Comparison of ENCODE assay signal across 24 cellular contexts in genomic region chr2:145410096-145410495, GRCh38.
DNase-seq lines count a peak whose midpoint lies in the region; ATAC-seq, FAIRE-seq and TF ChIP-seq lines count a peak whose summit lies in the region.
"Had no signal": no experiment of that assay in that cellular context is flagged by ENCODE, and none has a peak within 500 bp of the region (broad histone marks: within the 10 kb centered on the region; RNA-seq: fewer than 3 reads in every experiment).

No MANE protein-coding gene starts in this region.

- no peaks in the 10 kb centered on the region for H3K27me3 ChIP-seq in K562 (ENCODE audit: control insufficient read depth in 2 of 2, insufficient read depth in 2 of 2, low read length in 2 of 2)

- peak overlapping the region; percentile 13; the same call in 1 of the 2 replicates for H2AFZ ChIP-seq in K562 (ENCODE audit: low read depth, low read length)
- H2AFZ ChIP-seq: PC-9 had no signal

- no peaks in the 10 kb centered on the region for H3K36me3 Mint-ChIP-seq in activated T-helper 17 cell treated with anti-CD3 and anti-CD28 coated beads, Interleukin-2, amount 50 U/mL, for 72 hours (ENCODE audit: low read depth)
- H3K36me3 Mint-ChIP-seq: CD4-positive, alpha-beta memory T cell; T-cell had no signal

- CTCF ChIA-PET in K562 (lab: Yijun Ruan, JAX; ENCODE audit: low intra/inter-chr PET ratio): no interaction called here

- no peak overlapping the region for H3K4me3 Mint-ChIP-seq in activated T-helper 17 cell treated with anti-CD3 and anti-CD28 coated beads, Interleukin-2, amount 50 U/mL, for 72 hours
- H3K4me3 Mint-ChIP-seq: CD4-positive, alpha-beta memory T cell had no signal

- H3K79me2 ChIP-seq in K562 (ENCODE audit: control insufficient read depth, insufficient read depth, low read length): no peaks in the 10 kb centered on the region

- H3K27ac ChIP-seq in K562 (ENCODE audit: extremely low read depth, low read depth, low read length): no peak overlapping the region
- H3K27ac ChIP-seq: PC-9 had no signal

- in situ Hi-C loops in K562 (cut with MboI): no loop called here

- WGBS in K562 (ENCODE audit: insufficient coverage, low coverage, missing lambda C conversion rate): 70% methylated on average over 2 of the region's 2 CpGs

- H3K9me1 ChIP-seq in K562 (ENCODE audit: control insufficient read depth, insufficient read depth, low read length): no peaks in the 10 kb centered on the region

- H3K27ac Mint-ChIP-seq in activated T-helper 17 cell treated with anti-CD3 and anti-CD28 coated beads, Interleukin-2, amount 50 U/mL, for 72 hours: no peak overlapping the region
- H3K27ac Mint-ChIP-seq: B cell; CD4-positive, alpha-beta memory T cell; T-cell had no signal

- H3K4me3 ChIP-seq in K562: no peak overlapping the region
- H3K4me3 ChIP-seq: PC-9 had no signal

- no peaks in the 10 kb centered on the region for H3K9me3 Mint-ChIP-seq in activated T-helper 17 cell treated with anti-CD3 and anti-CD28 coated beads, Interleukin-2, amount 50 U/mL, for 72 hours

- H3K36me3 ChIP-seq in K562 (ENCODE audit: control insufficient read depth, insufficient read depth, low read length): no peaks in the 10 kb centered on the region

- no peaks in the 10 kb centered on the region for H4K20me1 ChIP-seq in K562 (replicated peaks; ENCODE audit: control insufficient read depth, insufficient read depth, low read length)

- peak; percentile 57 for DNase-seq in EH (ENCODE audit: low read depth)
- DNase-seq in NCI-H226: peak; percentile 46
- no peak for DNase-seq in K562 (ENCODE audit: extremely low read depth in 1 of 4, low spot score in 3 of 4)
- DNase-seq in renal cortical epithelial cell (ENCODE audit: low read depth): peak; percentile 4
- DNase-seq: Calu3; CD4-positive, alpha-beta memory T cell; DMS53; GOT3; Kasumi-1; NCI-H1105 treated with DMSO at 0.1 percent for 48 hours; NCI-H1930; NCI-H2171; NCI-H510A; NCI-H774; PC-9; SK-N-SH; T-cell had no signal

- TF ChIP-seq CTCF in K562 (IDR thresholded peaks at IDR 0.05 in 2 of 3, conservative IDR thresholded peaks at IDR 0.05 in 1 of 3; ENCODE audit: insufficient read depth in 2 of 3, low read depth in 1 of 3, low read length in 3 of 3): no peak

- peaks cover 5% of the 10 kb centered on the region for H3K27me3 Mint-ChIP-seq in activated T-helper 17 cell treated with anti-CD3 and anti-CD28 coated beads, Interleukin-2, amount 50 U/mL, for 72 hours

- no peaks in the 10 kb centered on the region for H3K4me1 Mint-ChIP-seq in activated T-helper 17 cell treated with anti-CD3 and anti-CD28 coated beads, Interleukin-2, amount 50 U/mL, for 72 hours

- no peak for TF ChIP-seq RAD21 in K562 (CRISPR knock-in tag; conservative IDR thresholded peaks at IDR 0.05 in 1 of 2, IDR thresholded peaks at IDR 0.05 in 1 of 2)

- no peaks in the 10 kb centered on the region; a peak in 2 of 5 replicates for H3K4me1 ChIP-seq in K562 (replicated peaks in 1 of 2; ENCODE audit: control insufficient read depth in 2 of 2, insufficient read depth in 2 of 2, low read length in 2 of 2)

- POLR2A ChIA-PET in K562 (lab: Yijun Ruan, JAX): interaction anchor here (0.6 to 1.2 kb wide), 2 partner anchors 14 to 38 kb away, joined by 3 to 4 read pairs; no protein-coding TSS in a partner anchor

- intact Hi-C loops in K562 (cut with micrococcal nuclease): no loop called here

- H3K4me2 ChIP-seq in K562 (ENCODE audit: insufficient read depth, low read length): no peak overlapping the region
- H3K4me2 ChIP-seq: PC-9, SK-N-SH had no signal

- H3K9me3 ChIP-seq in K562 (replicated peaks; ENCODE audit: control insufficient read depth, insufficient read depth, low read depth, low read length): no peaks in the 10 kb centered on the region
- H3K9me3 ChIP-seq: SK-N-SH had no signal

- no peak for FAIRE-seq in K562 (lab: Jason Lieb, UNC)
- FAIRE-seq: GM12891, GM18507 had no signal

- no peak for ATAC-seq in K562
- ATAC-seq in HG02973 (IDR thresholded peaks at IDR 0.05; ENCODE audit: unreplicated experiment): no peak
- no peak for ATAC-seq in HG03280 (IDR thresholded peaks at IDR 0.05; ENCODE audit: unreplicated experiment)
- ATAC-seq in activated T-helper 17 cell treated with anti-CD3 and anti-CD28 coated beads, Interleukin-2, amount 50 U/mL, for 72 hours (replicated peaks): no peak
- ATAC-seq: Right ventricle myocardium inferior, T-cell had no signal

- TF ChIP-seq EP300 in K562 (IDR thresholded peaks at IDR 0.05; ENCODE audit: low read length): no peak

- TF ChIP-seq POLR2A in K562 (conservative IDR thresholded peaks at IDR 0.05): no peak

- no peak overlapping the region for H3K9ac ChIP-seq in K562 (ENCODE audit: insufficient read depth in 1 of 2, low read depth in 2 of 2, low read length in 2 of 2)
- H3K9ac ChIP-seq: SK-N-SH had no signal

- no TSS peak for BruUV-seq in K562 (replicated peaks; lab: Mats Ljungman, UMichigan)

TF ChIP-seq in K562, 482 proteins besides CTCF, POLR2A, EP300 and RAD21:
- TF ChIP-seq TRIM24 (IDR thresholded peaks at IDR 0.05): no peak
- TF ChIP-seq HOXB6 (CRISPR knock-in tag; IDR thresholded peaks at IDR 0.05; ENCODE audit: borderline replicate concordance): no peak
- TF ChIP-seq, protein P1, sequence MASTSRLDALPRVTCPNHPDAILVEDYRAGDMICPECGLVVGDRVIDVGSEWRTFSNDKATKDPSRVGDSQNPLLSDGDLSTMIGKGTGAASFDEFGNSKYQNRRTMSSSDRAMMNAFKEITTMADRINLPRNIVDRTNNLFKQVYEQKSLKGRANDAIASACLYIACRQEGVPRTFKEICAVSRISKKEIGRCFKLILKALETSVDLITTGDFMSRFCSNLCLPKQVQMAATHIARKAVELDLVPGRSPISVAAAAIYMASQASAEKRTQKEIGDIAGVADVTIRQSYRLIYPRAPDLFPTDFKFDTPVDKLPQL (IDR thresholded peaks at IDR 0.05; ENCODE audit: extremely low read depth, insufficient read length): no peak
- no peak for TF ChIP-seq GABPB2 (CRISPR knock-in tag; conservative IDR thresholded peaks at IDR 0.05)
- no peak for TF ChIP-seq ZNF589 (CRISPR knock-in tag; IDR thresholded peaks at IDR 0.05; ENCODE audit: low read depth)

Comparison
In these comparisons a context has a peak if more than half of its experiments do, and no peak if none do; other contexts are left out.
1. DNase-seq: peak in EH (single experiment), NCI-H226 (single experiment) and renal cortical epithelial cell (single experiment); none in K562 (0 of 4).